8 cellular contexts compared by ENCODE assay signal in the genomic region with DNA sequence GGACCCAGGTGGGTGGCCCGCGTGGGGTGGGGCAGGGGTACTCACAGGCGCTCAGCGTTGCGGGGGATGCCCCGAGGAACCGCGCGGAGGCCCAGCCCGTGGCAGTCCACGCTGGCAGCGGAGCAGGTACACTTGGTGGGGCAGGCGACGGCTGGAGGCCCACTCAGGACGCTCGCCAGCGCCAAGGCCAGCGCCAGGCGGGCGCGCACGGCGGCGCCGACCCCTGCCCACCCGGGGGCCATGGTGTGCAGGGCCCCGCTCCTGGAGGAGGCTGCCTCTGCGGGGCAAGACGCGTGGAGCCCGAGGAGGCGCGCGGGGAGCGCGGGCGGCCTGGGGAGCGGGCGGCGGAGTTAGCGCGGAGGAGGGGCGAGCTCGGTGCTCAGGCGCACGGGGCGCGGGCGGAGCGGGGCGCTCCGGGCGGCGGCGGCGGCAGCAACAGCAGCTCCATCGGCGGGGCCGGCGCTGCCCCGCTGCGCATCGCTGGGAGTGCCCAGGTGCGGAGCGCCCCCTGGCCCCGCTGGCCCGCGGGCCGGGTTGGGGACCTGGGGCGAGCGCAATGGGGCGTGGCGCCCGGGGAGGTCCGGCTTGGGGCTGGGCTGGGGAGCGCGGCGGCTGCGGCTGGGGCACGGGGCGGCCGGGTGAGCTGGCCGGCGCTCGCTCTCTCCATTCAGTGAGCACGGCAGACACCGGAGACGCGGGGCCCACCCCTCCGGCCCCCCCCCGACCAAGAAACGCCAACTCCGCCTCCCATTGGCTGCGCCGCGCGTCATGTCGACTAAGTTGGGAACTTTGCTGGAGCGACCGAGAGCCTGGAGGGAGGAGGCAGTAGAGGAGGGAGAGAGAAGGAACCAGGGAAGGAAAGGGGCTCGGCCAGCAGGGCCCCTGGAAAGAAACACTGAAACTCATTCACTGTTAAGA. TPM values are rescaled to one million over a fixed set of nuclear protein-coding genes. Genes with fewer than 3 reads are reported as not detected.
DNase-seq lines count a peak whose midpoint lies in the region; ATAC-seq and TF ChIP-seq lines count a peak whose summit lies in the region.

A gene (minus strand): TSS at position 672 of the 918 bp plus-strand sequence. CDS start 430 bp downstream, at position 242.

- no peaks in the 10 kb centered on the region for H3K9me3 Mint-ChIP-seq in stimulated activated naive CD8-positive, alpha-beta T cell treated with anti-CD3 and anti-CD28 coated beads, Interleukin-15, amount 100 ng/mL, for 72 hours
- H3K9me3 Mint-ChIP-seq in activated CD4-positive, alpha-beta memory T cell treated with anti-CD3 and anti-CD28 coated beads, Interleukin-2, amount 10 ng/mL, durations not matched to agents 7 days and 5 days: no peaks in the 10 kb centered on the region

- peak within 1 kb of the TSS; percentile 84 for H3K4me3 ChIP-seq in coronary artery
- peak within 1 kb of the TSS; percentile 25 to 34 for H3K4me3 ChIP-seq in left lung
- peak within 1 kb of the TSS; percentile 10 to 51 (median 46) for H3K4me3 ChIP-seq in upper lobe of left lung

- TF ChIP-seq POLR2A in upper lobe of left lung (IDR thresholded peaks at IDR 0.05): no peak

- intact Hi-C loops in left lung (cut with DNase I): no loop called here

- H3K36me3 ChIP-seq in left lung (no peaks in the 10 kb centered on the region), upper lobe of left lung (no peaks in the 10 kb centered on the region)

- H3K4me1 Mint-ChIP-seq in stimulated activated naive CD8-positive, alpha-beta T cell treated with anti-CD3 and anti-CD28 coated beads, Interleukin-15, amount 100 ng/mL, for 72 hours: peaks cover 14% of the 10 kb centered on the region
- H3K4me1 Mint-ChIP-seq in activated CD4-positive, alpha-beta memory T cell treated with anti-CD3 and anti-CD28 coated beads, Interleukin-2, amount 10 ng/mL, durations not matched to agents 7 days and 5 days: peaks cover 5% of the 10 kb centered on the region

- POLR2A ChIA-PET in activated CD4-positive, alpha-beta memory T cell treated with anti-CD3 and anti-CD28 coated beads, Interleukin-2, amount 10 ng/mL, durations not matched to agents 7 days and 5 days (lab: Charles Lee): no interaction called here

- WGBS in upper lobe of left lung, 2 donors: 1 to 2% methylated on average over 16 to 39 of the region's 101 CpGs

- peak; percentile 27 for ATAC-seq in stimulated activated naive CD8-positive, alpha-beta T cell treated with anti-CD3 and anti-CD28 coated beads, Interleukin-15, amount 100 ng/mL, for 72 hours
- no peak for ATAC-seq in stimulated activated naive CD8-positive, alpha-beta T cell treated with anti-CD3 and anti-CD28 coated beads, Interleukin-15, Interleukin-2, amounts not matched to agents 100 U/mL and 50 U/mL, for 24 hours
- peak; percentile 62 for ATAC-seq in left lung
- peak in 1 of 2 donors; percentile 60 for ATAC-seq in upper lobe of left lung (ENCODE audit: low FRiP score in 2 of 2)
- ATAC-seq in HG02623 (IDR thresholded peaks at IDR 0.05; ENCODE audit: unreplicated experiment): no peak
- ATAC-seq in GM19324 (IDR thresholded peaks at IDR 0.05; ENCODE audit: low FRiP score, unreplicated experiment): no peak

- H3K27me3 ChIP-seq in left lung (peaks cover 19 to 76% of the 10 kb centered on the region in 2 donors), upper lobe of left lung (peaks cover 0 to 16% (median 4%) of the 10 kb centered on the region in 4 donors)

- CTCF ChIA-PET in activated CD4-positive, alpha-beta memory T cell treated with anti-CD3 and anti-CD28 coated beads, Interleukin-2, amount 10 ng/mL, durations not matched to agents 7 days and 5 days (lab: Charles Lee): interaction anchor here (1.2 to 2.0 kb wide), 2 partner anchors 8 to 11 kb away, joined by 3 to 5 read pairs; no protein-coding TSS in a partner anchor

- H3K27ac ChIP-seq in coronary artery: peak within 1 kb of the TSS; percentile 73 to 94
- H3K27ac ChIP-seq in left lung: peak within 1 kb of the TSS; percentile 65 to 66
- peak within 1 kb of the TSS; percentile 70 to 85 (median 80) for H3K27ac ChIP-seq in upper lobe of left lung

- peak within 1 kb of the TSS in 1 of 2 donors; percentile 17 for H3K4me3 Mint-ChIP-seq in stimulated activated naive CD8-positive, alpha-beta T cell treated with anti-CD3 and anti-CD28 coated beads, Interleukin-15, amount 100 ng/mL, for 72 hours
- H3K4me3 Mint-ChIP-seq in activated CD4-positive, alpha-beta memory T cell treated with anti-CD3 and anti-CD28 coated beads, Interleukin-2, amount 10 ng/mL, durations not matched to agents 7 days and 5 days: no peak within 1 kb of the TSS

- H3K27ac Mint-ChIP-seq in stimulated activated naive CD8-positive, alpha-beta T cell treated with anti-CD3 and anti-CD28 coated beads, Interleukin-15, amount 100 ng/mL, for 72 hours: no peak within 1 kb of the TSS
- H3K27ac Mint-ChIP-seq in activated CD4-positive, alpha-beta memory T cell treated with anti-CD3 and anti-CD28 coated beads, Interleukin-2, amount 10 ng/mL, durations not matched to agents 7 days and 5 days: no peak within 1 kb of the TSS

- no peak for DNase-seq in stimulated activated naive CD8-positive, alpha-beta T cell treated with anti-CD3 and anti-CD28 coated beads, Interleukin-15, amount 100 ng/mL, for 72 hours
- no peak for DNase-seq in stimulated activated naive CD8-positive, alpha-beta T cell treated with anti-CD3 and anti-CD28 coated beads, Interleukin-15, Interleukin-2, amounts not matched to agents 100 U/mL and 50 U/mL, for 24 hours
- DNase-seq in coronary artery (ENCODE audit: low spot score) (peak; percentile 94), left lung (peak; percentile 70 to 78), upper lobe of left lung (peak in 1 of 2 donors; percentile 88)
- no peak for DNase-seq in activated CD4-positive, alpha-beta memory T cell treated with anti-CD3 and anti-CD28 coated beads, Interleukin-2, amount 10 ng/mL, durations not matched to agents 7 days and 5 days

- TF ChIP-seq CTCF in coronary artery (IDR thresholded peaks at IDR 0.05): no peak
- TF ChIP-seq CTCF in left lung (IDR thresholded peaks at IDR 0.05): no peak
- no peak for TF ChIP-seq CTCF in upper lobe of left lung (IDR thresholded peaks at IDR 0.05)

- no peaks in the 10 kb centered on the region for H3K36me3 Mint-ChIP-seq in activated CD4-positive, alpha-beta memory T cell treated with anti-CD3 and anti-CD28 coated beads, Interleukin-2, amount 10 ng/mL, durations not matched to agents 7 days and 5 days (ENCODE audit: low read depth)

- H3K9me3 ChIP-seq in left lung: no peaks in the 10 kb centered on the region
- H3K9me3 ChIP-seq in upper lobe of left lung: no peaks in the 10 kb centered on the region

- TF ChIP-seq EP300 in upper lobe of left lung (IDR thresholded peaks at IDR 0.05): no peak

- H3K4me1 ChIP-seq in left lung: peaks cover 0 to 4% of the 10 kb centered on the region in 2 donors
- peaks cover 0 to 15% (median 3%) of the 10 kb centered on the region in 4 donors for H3K4me1 ChIP-seq in upper lobe of left lung

- H3K27me3 Mint-ChIP-seq in stimulated activated naive CD8-positive, alpha-beta T cell treated with anti-CD3 and anti-CD28 coated beads, Interleukin-15, amount 100 ng/mL, for 72 hours: peaks cover 77% of the 10 kb centered on the region
- H3K27me3 Mint-ChIP-seq in activated CD4-positive, alpha-beta memory T cell treated with anti-CD3 and anti-CD28 coated beads, Interleukin-2, amount 10 ng/mL, durations not matched to agents 7 days and 5 days: peaks cover 50% of the 10 kb centered on the region

RNA-seq across cellular contexts. Expression of the gene that starts here (rescaled TPM):
- total RNA-seq in left lung (10 to 100 TPM; 66.3 to 77.1 TPM), upper lobe of left lung (10 to 100 TPM; 10.8 to 57.3 (median 32.2) TPM)
- total RNA-seq in activated CD4-positive, alpha-beta memory T cell treated with anti-CD3 and anti-CD28 coated beads, Interleukin-2, amount 10 ng/mL, durations not matched to agents 7 days and 5 days: not detected

Comparison
In these comparisons a context has a peak if more than half of its experiments do, and no peak if none do; other contexts are left out.
1. RNA of the gene that starts here (total RNA-seq): 66.3 to 77.1 TPM in left lung and 10.8 to 57.3 TPM in upper lobe of left lung; not detected in activated CD4-positive, alpha-beta memory T cell treated with anti-CD3 and anti-CD28 coated beads, Interleukin-2, amount 10 ng/mL, durations not matched to agents 7 days and 5 days; every median in the first group is over 10 times any median in the second.
2. ATAC-seq: peak in stimulated activated naive CD8-positive, alpha-beta T cell treated with anti-CD3 and anti-CD28 coated beads, Interleukin-15, amount 100 ng/mL, for 72 hours (single experiment) and left lung (single experiment); none in stimulated activated naive CD8-positive, alpha-beta T cell treated with anti-CD3 and anti-CD28 coated beads, Interleukin-15, Interleukin-2, amounts not matched to agents 100 U/mL and 50 U/mL, for 24 hours (single experiment), HG02623 (single experiment) and GM19324 (single experiment).
3. DNase-seq: peak in coronary artery (single experiment) and left lung (2 of 2); none in stimulated activated naive CD8-positive, alpha-beta T cell treated with anti-CD3 and anti-CD28 coated beads, Interleukin-15, amount 100 ng/mL, for 72 hours (0 of 2), stimulated activated naive CD8-positive, alpha-beta T cell treated with anti-CD3 and anti-CD28 coated beads, Interleukin-15, Interleukin-2, amounts not matched to agents 100 U/mL and 50 U/mL, for 24 hours (single experiment) and activated CD4-positive, alpha-beta memory T cell treated with anti-CD3 and anti-CD28 coated beads, Interleukin-2, amount 10 ng/mL, durations not matched to agents 7 days and 5 days (single experiment).
4. H3K4me3 ChIP-seq: peak in every context shown above with its lines; median percentile 84 in coronary artery; 46 in upper lobe of left lung; 30 in left lung.
5. Peak in every context shown above with its lines, with median percentiles within 50 percentile points of each other: H3K27ac ChIP-seq.